In genomic region chr2:135815269-135815668, GRCh38 we compare ENCODE assay signal across 15 cellular contexts. TPM values are rescaled to one million over a fixed set of nuclear protein-coding genes. Genes with fewer than 3 reads are reported as not detected.
"Had no signal": no experiment of that assay in that cellular context is flagged by ENCODE, and none has a peak within 500 bp of the region (broad histone marks: within the 10 kb centered on the region; RNA-seq: fewer than 3 reads in every experiment).

No MANE protein-coding gene starts in this region.

- H3K9me3 Mint-ChIP-seq: natural killer cell had no signal

- H3K27ac Mint-ChIP-seq: natural killer cell, T-cell had no signal

- H3K4me3 Mint-ChIP-seq: natural killer cell, T-cell had no signal

- ATAC-seq: gastrocnemius medialis, heart left ventricle, natural killer cell, T-cell had no signal

- H3K36me3 Mint-ChIP-seq: natural killer cell, T-cell had no signal

- H3K27me3 Mint-ChIP-seq: T-cell had no signal

- DNase-seq: activated CD4-positive, alpha-beta T cell treated with anti-CD3 and anti-CD28 coated beads, Interleukin-2, amount 50 U/mL, for 1 hour; activated gamma-delta T cell treated with Interleukin-2 at 50 U/mL for 16 hours; amniotic stem cell; erythroblast; gastrocnemius medialis; heart left ventricle; mesendoderm; natural killer cell; SHP77; SK-N-SH; stimulated activated CD8-positive, alpha-beta memory T cell treated with anti-CD3 and anti-CD28 coated beads, Interleukin-4, amount 100 ng/mL, for 48 hours; T-cell; WERI-Rb-1 had no signal

RNA-seq across cellular contexts. Expression of gene LCT, which starts 21.7 kb away (rescaled TPM):
- total RNA-seq: cardiac septum, renal cortical epithelial cell had no signal
